Comparison of ENCODE assay signal across 8 cellular contexts in the genomic region with DNA sequence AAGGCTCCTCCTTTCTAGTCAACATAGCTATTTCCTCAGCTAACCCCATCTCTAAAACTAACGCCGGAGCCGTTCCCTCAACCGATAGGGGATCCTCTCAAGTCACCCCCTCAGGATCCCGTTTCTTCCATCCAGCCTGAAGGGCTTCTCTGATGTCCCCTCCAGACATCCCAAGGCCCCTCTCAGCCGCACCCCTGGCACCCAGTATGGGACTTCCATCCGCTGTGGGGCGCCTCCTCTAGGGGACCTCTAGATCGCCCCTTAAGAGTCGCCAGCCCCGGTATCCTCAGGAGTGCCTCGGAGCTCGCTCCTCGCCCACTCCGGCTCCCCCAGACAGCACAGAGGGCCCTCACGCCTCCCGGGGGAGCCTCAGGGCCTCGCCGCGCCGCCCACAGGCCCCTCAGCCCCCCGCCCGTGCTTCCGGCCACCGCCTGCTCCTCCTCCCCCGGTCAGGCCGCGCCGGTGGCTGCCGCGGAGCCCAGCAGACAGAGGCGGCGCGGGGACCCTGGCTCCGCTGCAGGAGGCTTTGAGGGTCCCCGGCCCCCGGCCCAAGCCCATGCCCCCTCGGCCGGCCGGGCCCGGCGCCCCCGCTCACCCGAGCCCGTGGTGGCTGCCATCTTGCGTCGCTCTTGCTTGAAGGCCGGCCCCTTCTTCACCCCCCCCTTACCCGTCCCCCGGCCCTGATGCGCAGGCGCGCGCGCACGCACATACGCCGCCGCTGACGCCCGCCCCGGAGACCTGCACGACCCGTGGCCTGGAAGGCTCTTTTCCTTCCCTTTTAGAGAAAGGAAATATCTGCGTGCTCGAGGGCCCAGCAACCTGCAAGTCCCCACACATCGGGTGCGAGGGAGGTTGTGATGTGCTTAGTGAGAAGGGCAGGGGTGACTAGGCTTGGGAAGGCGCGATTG. TPM values are rescaled to one million over a fixed set of nuclear protein-coding genes. Genes with fewer than 3 reads are reported as not detected.
A peak's percentile ranks its signal among the peaks of the same experiment; 100 is the strongest.
DNase-seq lines count a peak whose midpoint lies in the region; ATAC-seq and TF ChIP-seq lines count a peak whose summit lies in the region.

A gene (minus strand): TSS at position 639 of the 908 bp plus-strand sequence. CDS start 22 bp downstream, at position 617.

- no peaks in the 10 kb centered on the region for H3K27me3 Mint-ChIP-seq in activated naive CD8-positive, alpha-beta T cell treated with anti-CD3 and anti-CD28 coated beads for 36 hours
- H3K27me3 Mint-ChIP-seq in glutamatergic neuron (ENCODE audit: unreplicated experiment): no peaks in the 10 kb centered on the region

- intact Hi-C loops in HCT116 (cut with micrococcal nuclease): no loop called here
- intact Hi-C loops in ovary (cut with DNase I): no loop called here

- DNase-seq in HCT116 (ENCODE audit: low read depth, low spot score) (peak; percentile 58), NCI-H1105 treated with DMSO at 0.1 percent for 48 hours (lab: John Stamatoyannopoulos, UW) (peak; percentile 80), glutamatergic neuron (peak; percentile 92), ovary (peak; percentile 89 to 93 (median 90)), thoracic aorta (ENCODE audit: low spot score) (peak; percentile 67)
- DNase-seq in activated naive CD8-positive, alpha-beta T cell treated with anti-CD3 and anti-CD28 coated beads for 36 hours: peak; percentile 89

- CTCF ChIA-PET in HCT116 (lab: Charles Lee): no interaction called here

- H3K27me3 ChIP-seq in DOHH2 (ENCODE audit: control insufficient read depth, low read length): no peaks in the 10 kb centered on the region
- H3K27me3 ChIP-seq in HCT116 (ENCODE audit: insufficient read depth, low read length): no peaks in the 10 kb centered on the region
- H3K27me3 ChIP-seq in SU-DHL-6 (ENCODE audit: low read length): no peaks in the 10 kb centered on the region
- H3K27me3 ChIP-seq in ovary: no peaks in the 10 kb centered on the region
- H3K27me3 ChIP-seq in thoracic aorta (replicated peaks; ENCODE audit: insufficient read depth): no peaks in the 10 kb centered on the region

- H3F3A ChIP-seq in DOHH2 (ENCODE audit: control insufficient read depth, insufficient read depth) (peaks cover 28% of the 10 kb centered on the region), SU-DHL-6 (ENCODE audit: insufficient read depth) (peaks cover 16% of the 10 kb centered on the region)

- no peaks in the 10 kb centered on the region for H3K9me3 Mint-ChIP-seq in activated naive CD8-positive, alpha-beta T cell treated with anti-CD3 and anti-CD28 coated beads for 36 hours
- peaks cover 3% of the 10 kb centered on the region for H3K9me3 Mint-ChIP-seq in glutamatergic neuron (ENCODE audit: unreplicated experiment)

- peak; percentile 55 for TF ChIP-seq CTCF in DOHH2 (IDR thresholded peaks at IDR 0.05; ENCODE audit: low read depth, low read length, poor library complexity, severe bottlenecking)
- peak in 2 of 3 experiments; percentile 35 to 51; a peak in 3 of 6 replicates for TF ChIP-seq CTCF in HCT116 (IDR thresholded peaks at IDR 0.05 in 2 of 3, conservative IDR thresholded peaks at IDR 0.05 in 1 of 3; ENCODE audit: borderline replicate concordance in 1 of 3, insufficient read depth in 1 of 3, low read depth in 2 of 3, low read length in 2 of 3)
- TF ChIP-seq CTCF in SU-DHL-6 (IDR thresholded peaks at IDR 0.05; ENCODE audit: insufficient read depth, low read length, poor library complexity, severe bottlenecking): peak; percentile 39
- peak; percentile 22 for TF ChIP-seq CTCF in glutamatergic neuron (IDR thresholded peaks at IDR 0.05; ENCODE audit: partially characterized antibody, unreplicated experiment)
- peak in 2 of 3 donors; percentile 38 to 45 for TF ChIP-seq CTCF in ovary (IDR thresholded peaks at IDR 0.05)
- TF ChIP-seq CTCF in thoracic aorta (IDR thresholded peaks at IDR 0.05): no peak

- H3K4me1 ChIP-seq in DOHH2 (ENCODE audit: control insufficient read depth, low read length): peaks cover 64% of the 10 kb centered on the region
- H3K4me1 ChIP-seq in HCT116 (ENCODE audit: control insufficient read depth in 1 of 2, insufficient read depth in 2 of 2, low read length in 2 of 2): peaks cover 44 to 69% of the 10 kb centered on the region in 2 experiments
- H3K4me1 ChIP-seq in ovary (ENCODE audit: insufficient read depth): peaks cover 10% of the 10 kb centered on the region
- peaks cover 27 to 71% of the 10 kb centered on the region in 2 donors for H3K4me1 ChIP-seq in thoracic aorta (ENCODE audit: control insufficient read depth in 1 of 2, low read depth in 2 of 2)

- H3K9me3 ChIP-seq in DOHH2 (ENCODE audit: control insufficient read depth, insufficient read depth, low read length): no peaks in the 10 kb centered on the region
- H3K9me3 ChIP-seq in HCT116 (ENCODE audit: control insufficient read depth in 1 of 2, insufficient read depth in 1 of 2, low read depth in 1 of 2, low read length in 2 of 2): no peaks in the 10 kb centered on the region
- no peaks in the 10 kb centered on the region for H3K9me3 ChIP-seq in SU-DHL-6 (ENCODE audit: insufficient read depth, low read length)
- H3K9me3 ChIP-seq in ovary: no peaks in the 10 kb centered on the region
- H3K9me3 ChIP-seq in thoracic aorta: no peaks in the 10 kb centered on the region

- BruUV-seq in HCT116 (replicated peaks; lab: Mats Ljungman, UMichigan): no TSS peak

- H3K27ac ChIP-seq in DOHH2 (ENCODE audit: low read depth, low read length): peak within 1 kb of the TSS; percentile 86
- peak within 1 kb of the TSS; percentile 70 for H3K27ac ChIP-seq in HCT116 (ENCODE audit: low read depth, low read length)
- peak within 1 kb of the TSS; percentile 85 for H3K27ac ChIP-seq in SU-DHL-6 (ENCODE audit: low read depth, low read length)
- H3K27ac ChIP-seq in ovary: peak within 1 kb of the TSS; percentile 87
- H3K27ac ChIP-seq in thoracic aorta: peak within 1 kb of the TSS; percentile 95

- no peak within 1 kb of the TSS for H2AFZ ChIP-seq in HCT116 (ENCODE audit: low read depth, low read length, poor library complexity, severe bottlenecking)
- H2AFZ ChIP-seq in SU-DHL-6 (ENCODE audit: low read depth, low read length, severe bottlenecking): peak within 1 kb of the TSS; percentile 88

- H3K27ac Mint-ChIP-seq in activated naive CD8-positive, alpha-beta T cell treated with anti-CD3 and anti-CD28 coated beads for 36 hours: peak within 1 kb of the TSS; percentile 97
- H3K27ac Mint-ChIP-seq in glutamatergic neuron (ENCODE audit: unreplicated experiment): peak within 1 kb of the TSS; percentile 97

- peak; percentile 85 for ATAC-seq in HCT116
- peak; percentile 47 for ATAC-seq in thoracic aorta (ENCODE audit: insufficient number of reproducible peaks, low FRiP score, low read depth)

- H3K36me3 ChIP-seq in DOHH2 (ENCODE audit: control insufficient read depth, low read length) (peaks cover 36% of the 10 kb centered on the region), HCT116 (ENCODE audit: control insufficient read depth in 1 of 2, insufficient read depth in 2 of 2, low read length in 2 of 2) (peaks cover under 1 to 5% of the 10 kb centered on the region in 2 experiments; a peak in 2 of 4 replicates), SU-DHL-6 (ENCODE audit: low read length) (no peaks in the 10 kb centered on the region), ovary (no peaks in the 10 kb centered on the region), thoracic aorta (no peaks in the 10 kb centered on the region)

- H3K9ac ChIP-seq in HCT116 (ENCODE audit: low read length) (peak within 1 kb of the TSS; percentile 95), SU-DHL-6 (ENCODE audit: low read length) (peak within 1 kb of the TSS; percentile 91)

- no peak for TF ChIP-seq RAD21 in HCT116 (IDR thresholded peaks at IDR 0.05; ENCODE audit: low read depth)

- H3K4me3 Mint-ChIP-seq in activated naive CD8-positive, alpha-beta T cell treated with anti-CD3 and anti-CD28 coated beads for 36 hours: peak within 1 kb of the TSS; percentile 92
- H3K4me3 Mint-ChIP-seq in glutamatergic neuron (ENCODE audit: unreplicated experiment): peak within 1 kb of the TSS; percentile 97

- H3K36me3 Mint-ChIP-seq in activated naive CD8-positive, alpha-beta T cell treated with anti-CD3 and anti-CD28 coated beads for 36 hours: peaks cover 41% of the 10 kb centered on the region
- no peaks in the 10 kb centered on the region for H3K36me3 Mint-ChIP-seq in glutamatergic neuron (ENCODE audit: unreplicated experiment)

- H3K4me1 Mint-ChIP-seq in activated naive CD8-positive, alpha-beta T cell treated with anti-CD3 and anti-CD28 coated beads for 36 hours: peaks cover 64% of the 10 kb centered on the region
- H3K4me1 Mint-ChIP-seq in glutamatergic neuron (ENCODE audit: low read depth, unreplicated experiment): peaks cover 47% of the 10 kb centered on the region

- POLR2A ChIA-PET in HCT116 (lab: Charles Lee): interaction anchor here (1.5 kb wide), 1 partner anchor 53 kb away, joined by 4 read pairs; no protein-coding TSS in a partner anchor

- peaks cover 78% of the 10 kb centered on the region for H3K79me2 ChIP-seq in DOHH2 (ENCODE audit: control insufficient read depth, low read length)
- peaks cover 52% of the 10 kb centered on the region for H3K79me2 ChIP-seq in HCT116 (ENCODE audit: insufficient read depth, low read length)
- peaks cover 67% of the 10 kb centered on the region for H3K79me2 ChIP-seq in SU-DHL-6 (ENCODE audit: insufficient read depth, low read length)

- H4K20me1 ChIP-seq in DOHH2 (ENCODE audit: control insufficient read depth, insufficient read depth, low read depth, low read length) (peaks cover 27% of the 10 kb centered on the region), HCT116 (ENCODE audit: insufficient read depth) (peaks cover 9% of the 10 kb centered on the region; the same call in 1 of the 2 replicates), SU-DHL-6 (ENCODE audit: low read depth, low read length) (peaks cover 9% of the 10 kb centered on the region; the same call in 1 of the 2 replicates)

- RAD21 ChIA-PET in HCT116 (lab: Charles Lee; ENCODE audit: low non-redundant PET in 1 of 2, low total read pairs in 2 of 2, uncharacterized antibody in 2 of 2, unreplicated experiment in 2 of 2): no interaction called here

- TF ChIP-seq POLR2A in HCT116 (IDR thresholded peaks at IDR 0.05; ENCODE audit: borderline replicate concordance, extremely low read depth, insufficient read depth, insufficient read length): peak; percentile 83
- peak; percentile 79 for TF ChIP-seq POLR2A in ovary (IDR thresholded peaks at IDR 0.05)

- peak within 1 kb of the TSS; percentile 97 for H3K4me2 ChIP-seq in DOHH2 (ENCODE audit: low read length)
- peak within 1 kb of the TSS; percentile 83 for H3K4me2 ChIP-seq in HCT116 (ENCODE audit: low read length)
- H3K4me2 ChIP-seq in SU-DHL-6 (ENCODE audit: low read depth, low read length, poor library complexity, severe bottlenecking): peak within 1 kb of the TSS; percentile 91

- 0 to 1% (median 1%) methylated on average over 48 to 70 of the region's 70 CpGs for WGBS in ovary, 3 donors

- TF ChIP-seq EP300 in ovary (IDR thresholded peaks at IDR 0.05): no peak

- H3K4me3 ChIP-seq in DOHH2 (ENCODE audit: low read length) (peak within 1 kb of the TSS; percentile 81), HCT116 (replicated peaks in 1 of 2; ENCODE audit: low read depth in 1 of 2, low read length in 2 of 2) (peak within 1 kb of the TSS; percentile 87 to 90), SU-DHL-6 (ENCODE audit: insufficient read depth, low read length, poor library complexity, severe bottlenecking) (peak within 1 kb of the TSS; percentile 66), ovary (peak within 1 kb of the TSS; percentile 99), thoracic aorta (peak within 1 kb of the TSS; percentile 91)

- H3K9me2 ChIP-seq in DOHH2 (replicated peaks; ENCODE audit: control insufficient read depth, low read length): no peaks in the 10 kb centered on the region
- H3K9me2 ChIP-seq in HCT116 (ENCODE audit: insufficient read depth): no peaks in the 10 kb centered on the region
- no peaks in the 10 kb centered on the region for H3K9me2 ChIP-seq in SU-DHL-6 (replicated peaks; ENCODE audit: insufficient read depth, low read length)

RNA-seq across cellular contexts. Expression of the gene that starts here (rescaled TPM):
- 114 TPM for total RNA-seq in HCT116 (2021; ENCODE audit: unreplicated experiment)
- polyA plus RNA-seq in HCT116 (2012): 69.3 and 94.4 TPM in 2 replicates
- total RNA-seq in activated naive CD8-positive, alpha-beta T cell treated with anti-CD3 and anti-CD28 coated beads for 36 hours: 100 to 1,000 TPM; 150 to 156 TPM
- total RNA-seq in glutamatergic neuron (ENCODE audit: unreplicated experiment): 149 TPM
- 10 to 100 TPM; 51.0 to 90.3 (median 77.2) TPM for total RNA-seq in ovary
- 100 to 1,000 TPM in 1 of 2 donors, 10 to 100 TPM in 1; 43.6 to 189 TPM for polyA plus RNA-seq in ovary
- 10 to 100 TPM; 91.7 to 98.4 TPM for total RNA-seq in thoracic aorta

Comparison
In these comparisons a context has a peak if more than half of its experiments do, and no peak if none do; other contexts are left out.
1. Peak in every context shown above with its lines: DNase-seq, ATAC-seq, H3K4me3 ChIP-seq and H3K27ac ChIP-seq.